ENCODE assay signal across 1 cellular context in genomic region chr2:219177594-219178376, GRCh38.
TF ChIP-seq lines count a peak whose summit lies in the region.

A gene with protein sequence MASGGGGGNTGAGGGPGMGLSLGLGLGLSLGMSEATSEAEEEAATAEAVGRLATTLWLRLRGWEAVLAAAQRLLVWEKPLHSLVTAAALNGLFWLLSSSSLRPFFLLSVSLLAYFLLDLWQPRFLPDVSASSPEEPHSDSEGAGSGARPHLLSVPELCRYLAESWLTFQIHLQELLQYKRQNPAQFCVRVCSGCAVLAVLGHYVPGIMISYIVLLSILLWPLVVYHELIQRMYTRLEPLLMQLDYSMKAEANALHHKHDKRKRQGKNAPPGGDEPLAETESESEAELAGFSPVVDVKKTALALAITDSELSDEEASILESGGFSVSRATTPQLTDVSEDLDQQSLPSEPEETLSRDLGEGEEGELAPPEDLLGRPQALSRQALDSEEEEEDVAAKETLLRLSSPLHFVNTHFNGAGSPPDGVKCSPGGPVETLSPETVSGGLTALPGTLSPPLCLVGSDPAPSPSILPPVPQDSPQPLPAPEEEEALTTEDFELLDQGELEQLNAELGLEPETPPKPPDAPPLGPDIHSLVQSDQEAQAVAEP (plus strand): TSS chr2:219178275. CDS start chr2:219178353, 78 bp downstream.

TF ChIP-seq in K562, 482 proteins besides CTCF, POLR2A, EP300 and RAD21 (continued from another document and continues in another):
- TF ChIP-seq RREB1 (CRISPR knock-in tag; IDR thresholded peaks at IDR 0.05) (no peak), ATF7 (IDR thresholded peaks at IDR 0.05) (peak; percentile 79), CBFA2T3 (IDR thresholded peaks at IDR 0.05) (no peak), HDAC6 (IDR thresholded peaks at IDR 0.05; ENCODE audit: low read depth, low read length) (no peak), ZNF347 (CRISPR knock-in tag; IDR thresholded peaks at IDR 0.05; ENCODE audit: low read depth) (no peak), MXD1 (CRISPR knock-in tag; IDR thresholded peaks at IDR 0.05; ENCODE audit: borderline replicate concordance, poor library complexity, severe bottlenecking) (no peak), KLF13 (tag; IDR thresholded peaks at IDR 0.05; ENCODE audit: borderline replicate concordance, low read depth) (no peak), ZNF12 (CRISPR knock-in tag; IDR thresholded peaks at IDR 0.05) (no peak), ZNF133 (CRISPR knock-in tag; IDR thresholded peaks at IDR 0.05) (no peak), ELF4 (CRISPR knock-in tag; IDR thresholded peaks at IDR 0.05) (0 out of 2 replicates have a peak, but pooled peaks have one; percentile 41), ZNF717 (CRISPR knock-in tag; IDR thresholded peaks at IDR 0.05) (no peak), NFXL1 (CRISPR knock-in tag; IDR thresholded peaks at IDR 0.05) (no peak), ADNP (tag; IDR thresholded peaks at IDR 0.05) (no peak), KLF16 (IDR thresholded peaks at IDR 0.05) (no peak), GTF2F1 (IDR thresholded peaks at IDR 0.05; ENCODE audit: low read depth, low read length) (no peak), NFRKB (IDR thresholded peaks at IDR 0.05; ENCODE audit: low read depth) (peak; percentile 45; the same call in 1 of the 2 replicates), ARID3A (IDR thresholded peaks at IDR 0.05; ENCODE audit: borderline replicate concordance, low read depth, low read length) (no peak), ZNF75A (CRISPR knock-in tag; IDR thresholded peaks at IDR 0.05) (no peak), RERE (CRISPR knock-in tag; IDR thresholded peaks at IDR 0.05; ENCODE audit: borderline replicate concordance) (no peak), SIX5 (IDR thresholded peaks at IDR 0.05; ENCODE audit: borderline replicate concordance in 1 of 2, insufficient read depth in 1 of 2, low read depth in 1 of 2, low read length in 2 of 2) (no peak), ZNF449 (CRISPR knock-in tag; IDR thresholded peaks at IDR 0.05) (no peak), NBN (IDR thresholded peaks at IDR 0.05; ENCODE audit: low read depth) (peak; percentile 52), CREB5 (CRISPR knock-in tag; IDR thresholded peaks at IDR 0.05) (no peak), PYGO2 (tag; IDR thresholded peaks at IDR 0.05) (no peak), RBM25 (IDR thresholded peaks at IDR 0.05; ENCODE audit: low read depth, low read length, severe bottlenecking) (no peak), ARID3B (CRISPR knock-in tag; IDR thresholded peaks at IDR 0.05; ENCODE audit: borderline replicate concordance) (no peak)
- TF ChIP-seq, protein P1, sequence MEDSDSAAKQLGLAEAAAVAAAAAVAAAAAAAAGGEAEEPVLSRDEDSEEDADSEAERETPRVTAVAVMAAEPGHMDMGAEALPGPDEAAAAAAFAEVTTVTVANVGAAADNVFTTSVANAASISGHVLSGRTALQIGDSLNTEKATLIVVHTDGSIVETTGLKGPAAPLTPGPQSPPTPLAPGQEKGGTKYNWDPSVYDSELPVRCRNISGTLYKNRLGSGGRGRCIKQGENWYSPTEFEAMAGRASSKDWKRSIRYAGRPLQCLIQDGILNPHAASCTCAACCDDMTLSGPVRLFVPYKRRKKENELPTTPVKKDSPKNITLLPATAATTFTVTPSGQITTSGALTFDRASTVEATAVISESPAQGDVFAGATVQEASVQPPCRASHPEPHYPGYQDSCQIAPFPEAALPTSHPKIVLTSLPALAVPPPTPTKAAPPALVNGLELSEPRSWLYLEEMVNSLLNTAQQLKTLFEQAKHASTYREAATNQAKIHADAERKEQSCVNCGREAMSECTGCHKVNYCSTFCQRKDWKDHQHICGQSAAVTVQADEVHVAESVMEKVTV (CRISPR knock-in tag; IDR thresholded peaks at IDR 0.05), result no peak
- TF ChIP-seq, protein P2, sequence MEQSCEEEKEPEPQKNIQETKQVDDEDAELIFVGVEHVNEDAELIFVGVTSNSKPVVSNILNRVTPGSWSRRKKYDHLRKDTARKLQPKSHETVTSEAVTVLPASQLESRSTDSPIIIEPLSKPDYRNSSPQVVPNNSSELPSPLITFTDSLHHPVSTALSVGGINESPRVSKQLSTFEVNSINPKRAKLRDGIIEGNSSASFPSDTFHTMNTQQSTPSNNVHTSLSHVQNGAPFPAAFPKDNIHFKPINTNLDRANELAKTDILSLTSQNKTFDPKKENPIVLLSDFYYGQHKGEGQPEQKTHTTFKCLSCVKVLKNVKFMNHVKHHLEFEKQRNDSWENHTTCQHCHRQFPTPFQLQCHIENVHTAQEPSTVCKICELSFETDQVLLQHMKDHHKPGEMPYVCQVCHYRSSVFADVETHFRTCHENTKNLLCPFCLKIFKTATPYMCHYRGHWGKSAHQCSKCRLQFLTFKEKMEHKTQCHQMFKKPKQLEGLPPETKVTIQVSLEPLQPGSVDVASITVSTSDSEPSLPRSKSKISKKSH (CRISPR knock-in tag; IDR thresholded peaks at IDR 0.05), result no peak
